In genomic region chr17:73067075-73067474, GRCh38 we compare ENCODE assay signal across 18 cellular contexts. TPM values are rescaled to one million over a fixed set of nuclear protein-coding genes. Genes with fewer than 3 reads are reported as not detected.
A peak's percentile ranks its signal among the peaks of the same experiment; 100 is the strongest.
DNase-seq lines count a peak whose midpoint lies in the region; ATAC-seq, FAIRE-seq and TF ChIP-seq lines count a peak whose summit lies in the region.
"Had no signal": no experiment of that assay in that cellular context is flagged by ENCODE, and none has a peak within 500 bp of the region (broad histone marks: within the 10 kb centered on the region; RNA-seq: fewer than 3 reads in every experiment).

No MANE protein-coding gene starts in this region.

- 62 to 86% (median 70%) methylated on average over 3 of the region's 3 CpGs for WGBS in psoas muscle, 3 donors

- peaks cover 4% of the 10 kb centered on the region for H3K9me3 Mint-ChIP-seq in astrocyte (ENCODE audit: unreplicated experiment)
- peaks cover 2 to 4% of the 10 kb centered on the region in 2 donors for H3K9me3 Mint-ChIP-seq in activated T-cell treated with anti-CD3 and anti-CD28 coated beads, Interleukin-2, amount 50 U/mL, for 72 hours
- H3K9me3 Mint-ChIP-seq in effector memory CD8-positive, alpha-beta T cell = no peaks in the 10 kb centered on the region

- H3K79me2 ChIP-seq in astrocyte (ENCODE audit: insufficient read depth, low read length) (no peaks in the 10 kb centered on the region), fibroblast of lung (ENCODE audit: control insufficient read depth, insufficient read depth, low read length) (no peaks in the 10 kb centered on the region)

- H2AFZ ChIP-seq in astrocyte (ENCODE audit: low read depth, low read length) = no peak overlapping the region
- no peak overlapping the region for H2AFZ ChIP-seq in fibroblast of lung (ENCODE audit: low read length)

- H3K9ac ChIP-seq in astrocyte (ENCODE audit: low read length) (peak overlapping the region; percentile 61), fibroblast of lung (ENCODE audit: insufficient read depth, low read length) (no peak overlapping the region)

- H3K27me3 ChIP-seq in astrocyte (ENCODE audit: insufficient read depth, low read length) = no peaks in the 10 kb centered on the region
- no peaks in the 10 kb centered on the region for H3K27me3 ChIP-seq in fibroblast of lung (ENCODE audit: control insufficient read depth, insufficient read depth, low read length)
- no peaks in the 10 kb centered on the region for H3K27me3 ChIP-seq in psoas muscle (ENCODE audit: insufficient read depth in 3 of 3, low read length in 2 of 3)

- H3K36me3 ChIP-seq in astrocyte (ENCODE audit: insufficient read depth, low read length) (no peaks in the 10 kb centered on the region), fibroblast of lung (ENCODE audit: control insufficient read depth, insufficient read depth, low read length) (no peaks in the 10 kb centered on the region), psoas muscle (ENCODE audit: insufficient read depth in 1 of 2, low read depth in 1 of 2) (no peaks in the 10 kb centered on the region), mucosa of descending colon (ENCODE audit: low read depth) (no peaks in the 10 kb centered on the region)

- H3K36me3 Mint-ChIP-seq in astrocyte (ENCODE audit: low read depth, unreplicated experiment) = peaks cover 16% of the 10 kb centered on the region
- peaks cover 1 to 6% of the 10 kb centered on the region in 2 donors for H3K36me3 Mint-ChIP-seq in activated T-cell treated with anti-CD3 and anti-CD28 coated beads, Interleukin-2, amount 50 U/mL, for 72 hours (ENCODE audit: insufficient read depth in 2 of 2)
- H3K36me3 Mint-ChIP-seq in effector memory CD8-positive, alpha-beta T cell (ENCODE audit: insufficient read depth) = peaks cover 3% of the 10 kb centered on the region

- H3K9me3 ChIP-seq in astrocyte (ENCODE audit: insufficient read depth, low read depth, low read length) (no peaks in the 10 kb centered on the region), fibroblast of lung (ENCODE audit: control insufficient read depth, insufficient read depth, low read depth, low read length) (no peaks in the 10 kb centered on the region), psoas muscle (no peaks in the 10 kb centered on the region), mucosa of descending colon (no peaks in the 10 kb centered on the region)
- H3K9me3 ChIP-seq: A549 had no signal

- no peak for TF ChIP-seq CTCF in astrocyte (IDR thresholded peaks at IDR 0.05; ENCODE audit: insufficient read depth, low read depth, low read length)
- no peak for TF ChIP-seq CTCF in fibroblast of lung (conservative IDR thresholded peaks at IDR 0.05 in 1 of 2, IDR thresholded peaks at IDR 0.05 in 1 of 2; ENCODE audit: low read depth in 1 of 2, low read length in 2 of 2)
- TF ChIP-seq CTCF in psoas muscle (IDR thresholded peaks at IDR 0.05) = no peak
- no peak for TF ChIP-seq CTCF in mucosa of descending colon (IDR thresholded peaks at IDR 0.05)

- H3K4me1 ChIP-seq in astrocyte (ENCODE audit: insufficient read depth, low read length) (peaks cover 23% of the 10 kb centered on the region), fibroblast of lung (ENCODE audit: control insufficient read depth, extremely low read depth, insufficient read depth, low read length) (peaks cover 14% of the 10 kb centered on the region), psoas muscle (peaks cover 39% of the 10 kb centered on the region), mucosa of descending colon (ENCODE audit: low read depth) (no peaks in the 10 kb centered on the region)
- H3K4me1 ChIP-seq: A549 had no signal

- peak overlapping the region; percentile 75 for H3K27ac ChIP-seq in astrocyte (ENCODE audit: low read depth, low read length)
- peak overlapping the region; percentile 79 for H3K27ac ChIP-seq in fibroblast of lung (ENCODE audit: insufficient read depth, low read length)
- peak overlapping the region; percentile 12 for H3K27ac ChIP-seq in psoas muscle
- H3K27ac ChIP-seq: A549, RWPE1 had no signal

- H3K4me3 ChIP-seq in astrocyte (ENCODE audit: insufficient read depth, low read depth, low read length) (no peak overlapping the region), fibroblast of lung (replicated peaks in 1 of 4; ENCODE audit: control extremely low read depth in 1 of 4, insufficient read depth in 1 of 4, low read depth in 3 of 4, low read length in 4 of 4) (no peak overlapping the region), psoas muscle (no peak overlapping the region), mucosa of descending colon (no peak overlapping the region)
- H3K4me3 ChIP-seq: A549, K562 had no signal

- intact Hi-C loops in psoas muscle (cut with DNase I) = no loop called here
- intact Hi-C loops in mucosa of descending colon (cut with DNase I, micrococcal nuclease) = no loop called here

- no peak overlapping the region for H3K27ac Mint-ChIP-seq in astrocyte (ENCODE audit: unreplicated experiment)
- no peak overlapping the region for H3K27ac Mint-ChIP-seq in activated T-cell treated with anti-CD3 and anti-CD28 coated beads, Interleukin-2, amount 50 U/mL, for 72 hours
- H3K27ac Mint-ChIP-seq in effector memory CD8-positive, alpha-beta T cell = no peak overlapping the region

- H3K4me3 Mint-ChIP-seq in astrocyte (ENCODE audit: unreplicated experiment) = no peak overlapping the region
- no peak overlapping the region for H3K4me3 Mint-ChIP-seq in activated T-cell treated with anti-CD3 and anti-CD28 coated beads, Interleukin-2, amount 50 U/mL, for 72 hours
- no peak overlapping the region for H3K4me3 Mint-ChIP-seq in effector memory CD8-positive, alpha-beta T cell
- H3K4me3 Mint-ChIP-seq: H9 had no signal

- H3K4me1 Mint-ChIP-seq in astrocyte (ENCODE audit: low read depth, unreplicated experiment) = peaks cover 21% of the 10 kb centered on the region
- H3K4me1 Mint-ChIP-seq in activated T-cell treated with anti-CD3 and anti-CD28 coated beads, Interleukin-2, amount 50 U/mL, for 72 hours (ENCODE audit: low read depth) = peaks cover 6% of the 10 kb centered on the region
- peaks cover 4 to 17% of the 10 kb centered on the region in 2 donors for H3K4me1 Mint-ChIP-seq in effector memory CD8-positive, alpha-beta T cell (ENCODE audit: low read depth in 2 of 2)
- H3K4me1 Mint-ChIP-seq: H9 had no signal

- no peaks in the 10 kb centered on the region for H3K27me3 Mint-ChIP-seq in astrocyte (ENCODE audit: low read depth, unreplicated experiment)
- H3K27me3 Mint-ChIP-seq in activated T-cell treated with anti-CD3 and anti-CD28 coated beads, Interleukin-2, amount 50 U/mL, for 72 hours (ENCODE audit: low read depth) = no peaks in the 10 kb centered on the region
- H3K27me3 Mint-ChIP-seq in effector memory CD8-positive, alpha-beta T cell = no peaks in the 10 kb centered on the region

- peak overlapping the region; percentile 68 for H3K4me2 ChIP-seq in astrocyte (ENCODE audit: low read length)
- peak overlapping the region; percentile 8 for H3K4me2 ChIP-seq in fibroblast of lung (ENCODE audit: extremely low read depth, insufficient read depth, low read length)
- H3K4me2 ChIP-seq: A549 had no signal

- ATAC-seq in psoas muscle (peak in 1 of 4 donors; percentile 46), mucosa of descending colon (no peak)
- ATAC-seq in activated T-cell treated with anti-CD3 and anti-CD28 coated beads, Interleukin-2, amount 50 U/mL, for 72 hours (replicated peaks in 1 of 2) = no peak
- ATAC-seq in effector memory CD8-positive, alpha-beta T cell (replicated peaks) = no peak
- ATAC-seq: A549, K562 had no signal

- no peak for FAIRE-seq in astrocyte (lab: Jason Lieb, UNC)
- FAIRE-seq: GM12892, K562 had no signal

- DNase-seq in DMS 273 treated with DMSO at 0.1 percent for 48 hours (lab: John Stamatoyannopoulos, UW) = peak; percentile 59
- peak; percentile 27 for DNase-seq in astrocyte (ENCODE audit: low read depth)
- peak in 1 of 2 donors; percentile 38 for DNase-seq in fibroblast of lung (ENCODE audit: low read depth in 2 of 2)
- no peak for DNase-seq in psoas muscle
- no peak for DNase-seq in mucosa of descending colon
- no peak for DNase-seq in activated T-cell treated with anti-CD3 and anti-CD28 coated beads, Interleukin-2, amount 50 U/mL, for 72 hours
- DNase-seq in effector memory CD8-positive, alpha-beta T cell = no peak
- DNase-seq in EL = no peak
- DNase-seq: C1 segment of cervical spinal cord, H9, NCI-H1417 treated with DMSO at 0.1 percent for 48 hours, NCI-H2029 treated with DMSO at 0.1 percent for 48 hours, NCI-H510A treated with DMSO at 0.1 percent for 48 hours, NCI-H82 had no signal

- H4K20me1 ChIP-seq in astrocyte (ENCODE audit: insufficient read depth, low read length) = no peaks in the 10 kb centered on the region
- H4K20me1 ChIP-seq in fibroblast of lung (ENCODE audit: control insufficient read depth, extremely low read depth, insufficient read depth, low read length) = no peaks in the 10 kb centered on the region

RNA-seq across cellular contexts. Expression of gene SLC39A11, which starts 25.4 kb away (rescaled TPM):
- total RNA-seq in astrocyte (21.5 and 22.1 TPM in 2 replicates), fibroblast of lung (21.1 and 27.4 TPM in 2 replicates), psoas muscle (1 to 10 TPM; 7.3 to 9.7 (median 8.6) TPM), mucosa of descending colon (10 to 100 TPM; 31.6 to 71.6 (median 51.6) TPM)
- polyA plus RNA-seq in fibroblast of lung (12.7 and 13.2 TPM in 2 replicates), psoas muscle (1 to 10 TPM; 1.6 to 8.3 (median 2.6) TPM)
- polyA plus RNA-seq in fibroblast of lung (2012) = 14.8 and 17.0 TPM in 2 replicates
- polyA minus RNA-seq in fibroblast of lung (ENCODE audit: low replicate concordance) = 43.5 and 78.8 TPM in 2 replicates
- 10 to 100 TPM; 21.5 to 26.4 TPM for total RNA-seq in activated T-cell treated with anti-CD3 and anti-CD28 coated beads, Interleukin-2, amount 50 U/mL, for 72 hours

Comparison
In these comparisons a context has a peak if more than half of its experiments do, and no peak if none do; other contexts are left out.
1. DNase-seq: peak in DMS 273 treated with DMSO at 0.1 percent for 48 hours (single experiment) and astrocyte (single experiment); none in psoas muscle (0 of 2), mucosa of descending colon (0 of 3), activated T-cell treated with anti-CD3 and anti-CD28 coated beads, Interleukin-2, amount 50 U/mL, for 72 hours (0 of 2), effector memory CD8-positive, alpha-beta T cell (0 of 3) and EL (single experiment).
2. H3K27ac ChIP-seq: peak in every context shown above with its lines; median percentile 79 in fibroblast of lung; 75 in astrocyte; 12 in psoas muscle.